Comparison of ENCODE assay signal across 1 cellular context in genomic region chr5:76771041-76771440, GRCh38. TPM values are rescaled to one million over a fixed set of nuclear protein-coding genes. Genes with fewer than 3 reads are reported as not detected.
"Had no signal": no experiment of that assay in that cellular context is flagged by ENCODE, and none has a peak within 500 bp of the region (broad histone marks: within the 10 kb centered on the region; RNA-seq: fewer than 3 reads in every experiment).

No MANE protein-coding gene starts in this region.

RNA-seq across cellular contexts. Expression of gene F2RL1, which starts 47.8 kb away (rescaled TPM):
- total RNA-seq: myocyte had no signal
